Comparison of ENCODE assay signal across 29 cellular contexts in genomic region chr16:89269805-89270665, GRCh38. TPM values are rescaled to one million over a fixed set of nuclear protein-coding genes. Genes with fewer than 3 reads are reported as not detected.
A peak's percentile ranks its signal among the peaks of the same experiment; 100 is the strongest.
DNase-seq lines count a peak whose midpoint lies in the region; ATAC-seq and TF ChIP-seq lines count a peak whose summit lies in the region.
"Had no signal": no experiment of that assay in that cellular context is flagged by ENCODE, and none has a peak within 500 bp of the region (broad histone marks: within the 10 kb centered on the region; RNA-seq: fewer than 3 reads in every experiment).

No MANE protein-coding gene starts in this region.

- peaks cover 7% of the 10 kb centered on the region for H3K4me1 ChIP-seq in ovary (ENCODE audit: insufficient read depth)
- H3K4me1 ChIP-seq: esophagus muscularis mucosa, left ventricle myocardium inferior had no signal

- intact Hi-C loops in ovary (cut with DNase I) (no loop called here), posterior vena cava (cut with DNase I) (no loop called here)

- DNase-seq in ELR (ENCODE audit: low read depth) (peak; percentile 30), NB4 (ENCODE audit: low read depth) (peak; percentile 46), ovary (peak in 1 of 5 donors; percentile 32), posterior vena cava (ENCODE audit: low spot score) (no peak), NCI-H82 treated with DMSO at 0.1 percent for 48 hours (lab: John Stamatoyannopoulos, UW; ENCODE audit: unreplicated experiment) (no peak)
- no peak for DNase-seq in stimulated activated naive CD8-positive, alpha-beta T cell treated with anti-CD3 and anti-CD28 coated beads, Interleukin-15, Interleukin-2, amounts not matched to agents 100 U/mL and 50 U/mL, for 24 hours
- DNase-seq: activated CD4-positive, alpha-beta T cell treated with anti-CD3 and anti-CD28 coated beads, Interleukin-2, amount 50 U/mL, for 4 hours; activated CD4-positive, CD25-positive, alpha-beta regulatory T cell; anterior cingulate cortex; Calu3; cortex of kidney; DND-41; effector memory CD8-positive, alpha-beta T cell; foreskin melanocyte; hypothalamus; left ventricle myocardium inferior; NCI-H1048; NCI-H187; NCI-H2171; NCI-H510A treated with DMSO at 0.1 percent for 48 hours; NK-92 treated with Interleukin-12 subunit alpha and Interleukin-12 subunit beta, amount 100 ng/mL, for 24 hours; stimulated activated CD4-positive, alpha-beta T cell treated with anti-CD3 and anti-CD28 coated beads, Interleukin-2, amount 100 ng/mL, for 48 hours; substantia nigra; SW 1271; T-helper 9 cell had no signal

- no peak for TF ChIP-seq EP300 in ovary (IDR thresholded peaks at IDR 0.05)

- 92 to 95% (median 93%) methylated on average over 26 to 27 of the region's 27 CpGs for WGBS in ovary, 3 donors

- H3K36me3 ChIP-seq in ovary, result no peaks in the 10 kb centered on the region

- ATAC-seq in esophagus mucosa (peak; percentile 38), HG03280 (IDR thresholded peaks at IDR 0.05; ENCODE audit: unreplicated experiment) (no peak)
- no peak for ATAC-seq in stimulated activated naive CD8-positive, alpha-beta T cell treated with anti-CD3 and anti-CD28 coated beads, Interleukin-15, Interleukin-2, amounts not matched to agents 100 U/mL and 50 U/mL, for 24 hours
- ATAC-seq: effector memory CD8-positive, alpha-beta T cell; naive thymus-derived CD8-positive, alpha-beta T cell had no signal

- peak overlapping the region; percentile 72 to 80 for H3K27ac ChIP-seq in ovary
- H3K27ac ChIP-seq: left ventricle myocardium inferior had no signal

- no peaks in the 10 kb centered on the region for H3K9me3 ChIP-seq in ovary
- H3K9me3 ChIP-seq: esophagus muscularis mucosa, left ventricle myocardium inferior had no signal

- no peak for TF ChIP-seq POLR2A in NB4 (IDR thresholded peaks at IDR 0.05; ENCODE audit: extremely low read depth, insufficient read length)
- TF ChIP-seq POLR2A in ovary (IDR thresholded peaks at IDR 0.05), result no peak

- H3K27me3 ChIP-seq in ovary, result no peaks in the 10 kb centered on the region
- H3K27me3 ChIP-seq: esophagus muscularis mucosa had no signal

- TF ChIP-seq CTCF in NB4 (IDR thresholded peaks at IDR 0.05; ENCODE audit: low read depth, low read length) (no peak), ovary (IDR thresholded peaks at IDR 0.05) (no peak)

- H3K4me3 ChIP-seq in NB4 (ENCODE audit: low read depth, low read length) (no peak overlapping the region), ovary (no peak overlapping the region)
- H3K4me3 ChIP-seq: esophagus muscularis mucosa, left ventricle myocardium inferior had no signal

RNA-seq across cellular contexts. Expression of gene ZNF778, which starts 52.5 kb away (rescaled TPM):
- total RNA-seq in esophagus mucosa (5.3 TPM), ovary (10 to 100 TPM in 3 of 7 donors, 1 to 10 TPM in 4; 7.8 to 71.9 (median 8.4) TPM), posterior vena cava (1 to 10 TPM; 8.4 to 9.3 TPM)
- 1 to 10 TPM; 1.8 to 5.0 TPM for polyA plus RNA-seq in ovary

Comparison
In these comparisons a context has a peak if more than half of its experiments do, and no peak if none do; other contexts are left out.
1. DNase-seq: peak in ELR (single experiment) and NB4 (single experiment); none in posterior vena cava (single experiment), NCI-H82 treated with DMSO at 0.1 percent for 48 hours (single experiment) and stimulated activated naive CD8-positive, alpha-beta T cell treated with anti-CD3 and anti-CD28 coated beads, Interleukin-15, Interleukin-2, amounts not matched to agents 100 U/mL and 50 U/mL, for 24 hours (single experiment).